Comparison of ENCODE assay signal across 37 cellular contexts in genomic region chr22:22467112-22467511, GRCh38. TPM values are rescaled to one million over a fixed set of nuclear protein-coding genes. Genes with fewer than 3 reads are reported as not detected.
"Had no signal": no experiment of that assay in that cellular context is flagged by ENCODE, and none has a peak within 500 bp of the region (broad histone marks: within the 10 kb centered on the region; RNA-seq: fewer than 3 reads in every experiment).

No MANE protein-coding gene starts in this region.

- H3K4me3 ChIP-seq: MG63 had no signal

- H3K36me3 ChIP-seq: MG63 had no signal

- H3K9me3 ChIP-seq: MG63 had no signal

- DNase-seq: Karpas-422, Kasumi-1, MG63, MM.1S, MV-4-11, NCI-H1048, NCI-H1092, NCI-H1092 treated with DMSO at 0.1 percent for 48 hours, NCI-H1105, NCI-H1105 treated with DMSO at 0.1 percent for 48 hours, NCI-H1417, NCI-H1417 treated with DMSO at 0.1 percent for 48 hours, NCI-H1436, NCI-H1436 treated with DMSO at 0.1 percent for 48 hours, NCI-H146, NCI-H1694, NCI-H1694 treated with DMSO at 0.1 percent for 48 hours, NCI-H187, NCI-H187 treated with DMSO at 0.1 percent for 48 hours, NCI-H1930, NCI-H2029, NCI-H2029 treated with DMSO at 0.1 percent for 48 hours, NCI-H2081, NCI-H2081 treated with DMSO at 0.1 percent for 48 hours, NCI-H2107, NCI-H2171, NCI-H2171 treated with DMSO at 0.1 percent for 48 hours, NCI-H2227 treated with DMSO at 0.1 percent for 48 hours, NCI-H226, NCI-H345, NCI-H446, NCI-H446 treated with DMSO at 0.1 percent for 48 hours, NCI-H510A, NCI-H510A treated with DMSO at 0.1 percent for 48 hours had no signal

RNA-seq across cellular contexts. Expression of gene ZNF280B, which starts 41.4 kb away (rescaled TPM):
- total RNA-seq: MCF 10A had no signal

RNA-seq across cellular contexts. Expression of gene ZNF280A, which starts 53.0 kb away (rescaled TPM):
- total RNA-seq: LHCN-M2, M059J, MCF 10A had no signal
